In genomic region chr1:145823565-145824498, GRCh38 we compare ENCODE assay signal across 8 cellular contexts. TPM values are rescaled to one million over a fixed set of nuclear protein-coding genes. Genes with fewer than 3 reads are reported as not detected.
DNase-seq lines count a peak whose midpoint lies in the region; ATAC-seq and TF ChIP-seq lines count a peak whose summit lies in the region.

A gene with protein sequence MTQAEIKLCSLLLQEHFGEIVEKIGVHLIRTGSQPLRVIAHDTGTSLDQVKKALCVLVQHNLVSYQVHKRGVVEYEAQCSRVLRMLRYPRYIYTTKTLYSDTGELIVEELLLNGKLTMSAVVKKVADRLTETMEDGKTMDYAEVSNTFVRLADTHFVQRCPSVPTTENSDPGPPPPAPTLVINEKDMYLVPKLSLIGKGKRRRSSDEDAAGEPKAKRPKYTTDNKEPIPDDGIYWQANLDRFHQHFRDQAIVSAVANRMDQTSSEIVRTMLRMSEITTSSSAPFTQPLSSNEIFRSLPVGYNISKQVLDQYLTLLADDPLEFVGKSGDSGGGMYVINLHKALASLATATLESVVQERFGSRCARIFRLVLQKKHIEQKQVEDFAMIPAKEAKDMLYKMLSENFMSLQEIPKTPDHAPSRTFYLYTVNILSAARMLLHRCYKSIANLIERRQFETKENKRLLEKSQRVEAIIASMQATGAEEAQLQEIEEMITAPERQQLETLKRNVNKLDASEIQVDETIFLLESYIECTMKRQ (plus strand): TSS chr1:145824200. CDS start chr1:145825777, 1,577 bp downstream.
Gene RNF115, minus strand, starts transcription at chr1:145824095. Its CDS starts 222 bp downstream, at chr1:145823873.

- peak in 3 of 4 donors; percentile 3 to 91 (median 88) for TF ChIP-seq POLR2A in esophagus squamous epithelium (IDR thresholded peaks at IDR 0.05)

- peak within 1 kb of the TSS; percentile 61; the same call in 1 of the 2 replicates for H2AFZ ChIP-seq in Karpas-422 (ENCODE audit: low read length)

- intact Hi-C loops in esophagus squamous epithelium (cut with DNase I), result no loop called here

- H3K36me3 ChIP-seq in Karpas-422 (ENCODE audit: insufficient read depth, low read length), result peaks cover 20% of the 10 kb centered on the region
- peaks cover 16 to 31% (median 20%) of the 10 kb centered on the region in 3 donors for H3K36me3 ChIP-seq in esophagus squamous epithelium

- peak within 1 kb of the TSS; percentile 89 for H3K4me3 ChIP-seq in Karpas-422 (ENCODE audit: low read length)
- H3K4me3 ChIP-seq in esophagus squamous epithelium, result peak within 1 kb of the TSS; percentile 58 to 95 (median 72)

- WGBS in esophagus squamous epithelium, 2 donors, result 0 to 3% methylated on average over 18 to 24 of the region's 89 CpGs

- peaks cover 42% of the 10 kb centered on the region for H3K79me2 ChIP-seq in Karpas-422 (ENCODE audit: low read length)

- H3K4me2 ChIP-seq in Karpas-422 (ENCODE audit: low read depth, low read length, poor library complexity, severe bottlenecking), result peak within 1 kb of the TSS; percentile 71

- H3K9ac ChIP-seq in Karpas-422 (ENCODE audit: low read length), result peak within 1 kb of the TSS; percentile 85

- H3K27me3 ChIP-seq in Karpas-422 (ENCODE audit: low read length) (no peaks in the 10 kb centered on the region), esophagus squamous epithelium (no peaks in the 10 kb centered on the region)

- H3K4me1 ChIP-seq in Karpas-422 (ENCODE audit: low read length) (peaks cover 15% of the 10 kb centered on the region), esophagus squamous epithelium (peaks cover 0 to 27% (median 11%) of the 10 kb centered on the region in 3 donors)

- peaks cover 0 to 1% of the 10 kb centered on the region in 2 donors for H3K9me3 Mint-ChIP-seq in activated T-cell treated with anti-CD3 and anti-CD28 coated beads, Interleukin-2, amount 50 U/mL, for 72 hours

- no peaks in the 10 kb centered on the region for H3K9me2 ChIP-seq in Karpas-422 (replicated peaks; ENCODE audit: insufficient read depth, low read length)

- no peaks in the 10 kb centered on the region for H4K20me1 ChIP-seq in Karpas-422 (ENCODE audit: insufficient read depth, low read depth, low read length)

- H3K27me3 Mint-ChIP-seq in activated T-cell treated with anti-CD3 and anti-CD28 coated beads, Interleukin-2, amount 50 U/mL, for 72 hours (ENCODE audit: low read depth), result no peaks in the 10 kb centered on the region

- H3K27ac ChIP-seq in Karpas-422 (ENCODE audit: low read length) (peak within 1 kb of the TSS; percentile 61), esophagus squamous epithelium (peak within 1 kb of the TSS; percentile 89 to 97 (median 92))

- peak within 1 kb of the TSS; percentile 97 to 99 for H3K4me3 Mint-ChIP-seq in activated T-cell treated with anti-CD3 and anti-CD28 coated beads, Interleukin-2, amount 50 U/mL, for 72 hours

- H3K4me1 Mint-ChIP-seq in activated T-cell treated with anti-CD3 and anti-CD28 coated beads, Interleukin-2, amount 50 U/mL, for 72 hours (ENCODE audit: low read depth), result peaks cover 47% of the 10 kb centered on the region

- TF ChIP-seq CTCF in esophagus squamous epithelium (IDR thresholded peaks at IDR 0.05), result peak in 1 of 6 experiments; percentile 11

- ATAC-seq in GM21825 (IDR thresholded peaks at IDR 0.05; ENCODE audit: unreplicated experiment), result peak; percentile 78
- ATAC-seq in activated T-cell treated with anti-CD3 and anti-CD28 coated beads, Interleukin-2, amount 50 U/mL, for 72 hours (replicated peaks in 1 of 2), result peak; percentile 76 to 77

- H3K9me3 ChIP-seq in Karpas-422 (ENCODE audit: low read length), result no peaks in the 10 kb centered on the region
- H3K9me3 ChIP-seq in esophagus squamous epithelium, result no peaks in the 10 kb centered on the region

- DNase-seq in DMS79 (lab: John Stamatoyannopoulos, UW), result peak; percentile 88
- peak; percentile 97 for DNase-seq in Karpas-422
- DNase-seq in RKO (ENCODE audit: low spot score), result peak; percentile 91
- DNase-seq in activated T-cell treated with anti-CD3 and anti-CD28 coated beads, Interleukin-2, amount 50 U/mL, for 72 hours, result peak; percentile 87 to 89
- DNase-seq in esophagus squamous epithelium (lab: John Stamatoyannopoulos, UW), result peak; percentile 48
- peak; percentile 96 for DNase-seq in myocyte (ENCODE audit: low read depth)
- DNase-seq in stimulated activated CD8-positive, alpha-beta memory T cell treated with anti-CD3 and anti-CD28 coated beads, Interleukin-7, amount 100 ng/mL, for 48 hours (ENCODE audit: extremely low read depth in 1 of 2, low read depth in 1 of 2), result peak; percentile 72 to 86

- peaks cover 18 to 37% of the 10 kb centered on the region in 2 donors for H3K36me3 Mint-ChIP-seq in activated T-cell treated with anti-CD3 and anti-CD28 coated beads, Interleukin-2, amount 50 U/mL, for 72 hours (ENCODE audit: insufficient read depth in 2 of 2)

- peak within 1 kb of the TSS; percentile 97 for H3K27ac Mint-ChIP-seq in activated T-cell treated with anti-CD3 and anti-CD28 coated beads, Interleukin-2, amount 50 U/mL, for 72 hours

RNA-seq across cellular contexts. Expression of the first gene that starts in this region (rescaled TPM):
- 33.4 and 57.7 TPM in 2 replicates for total RNA-seq in Karpas-422 (2014; rRNA removed; shearing (Covaris generic); ENCODE audit: low replicate concordance)
- 10 to 100 TPM; 57.3 to 70.3 TPM for total RNA-seq in activated T-cell treated with anti-CD3 and anti-CD28 coated beads, Interleukin-2, amount 50 U/mL, for 72 hours
- 10 to 100 TPM; 15.0 to 31.7 (median 21.0) TPM for total RNA-seq in esophagus squamous epithelium
- total RNA-seq in myocyte, result 26.8 and 27.2 TPM in 2 replicates
- polyA plus RNA-seq in myocyte (2012), result 26.0 TPM

RNA-seq across cellular contexts. Expression of gene RNF115, which starts in this region (rescaled TPM):
- total RNA-seq in Karpas-422 (2014; rRNA removed; shearing (Covaris generic); ENCODE audit: low replicate concordance), result 14.2 and 21.8 TPM in 2 replicates
- total RNA-seq in activated T-cell treated with anti-CD3 and anti-CD28 coated beads, Interleukin-2, amount 50 U/mL, for 72 hours, result 10 to 100 TPM; 22.4 to 27.4 TPM
- total RNA-seq in esophagus squamous epithelium, result 10 to 100 TPM in 1 of 4 donors, 1 to 10 TPM in 3; 4.3 to 17.5 (median 6.1) TPM
- 22.7 and 30.4 TPM in 2 replicates for total RNA-seq in myocyte
- polyA plus RNA-seq in myocyte (2012), result 17.9 TPM

Comparison
In these comparisons a context has a peak if more than half of its experiments do, and no peak if none do; other contexts are left out.
1. Peak in every context shown above with its lines: DNase-seq, ATAC-seq, H3K4me3 ChIP-seq and H3K27ac ChIP-seq.